30 cellular contexts compared by ENCODE assay signal in genomic region chr11:130668751-130669150, GRCh38.
"Had no signal": no experiment of that assay in that cellular context is flagged by ENCODE, and none has a peak within 500 bp of the region (broad histone marks: within the 10 kb centered on the region; RNA-seq: fewer than 3 reads in every experiment).

No MANE protein-coding gene starts in this region.

- H3K36me3 ChIP-seq: adrenal gland, SJCRH30, WERI-Rb-1 had no signal

- H3K27me3 ChIP-seq: adrenal gland, SJCRH30 had no signal

- H3K9me3 Mint-ChIP-seq: activated naive CD4-positive, alpha-beta T cell treated with anti-CD3 and anti-CD28 coated beads, Interleukin-2, amount 50 U/mL, for 24 hours; activated naive CD8-positive, alpha-beta T cell treated with anti-CD3 and anti-CD28 coated beads, Interleukin-2, amount 10 ng/mL, durations not matched to agents 7 days and 5 days; activated T-cell treated with anti-CD3 and anti-CD28 coated beads, Interleukin-2, amount 50 U/mL, for 24 hours; activated T-helper 2 cell treated with anti-CD3 and anti-CD28 coated beads, Interferon-gamma antibody, Interleukin-2, Interleukin-4, amounts not matched to agents 10 μg/mL and 5 μg/mL and 100 μg/mL, durations not matched to agents 14 hours and 24 hours and 36 hours; brain had no signal

- H3K4me2 ChIP-seq: KMS-11 had no signal

- H3K27ac Mint-ChIP-seq: activated CD8-positive, alpha-beta T cell treated with anti-CD3 and anti-CD28 coated beads, Interleukin-2, amount 10 ng/mL, durations not matched to agents 7 days and 5 days; activated naive CD4-positive, alpha-beta T cell treated with anti-CD3 and anti-CD28 coated beads, Interleukin-2, amount 50 U/mL, for 24 hours; activated naive CD8-positive, alpha-beta T cell treated with anti-CD3 and anti-CD28 coated beads, Interleukin-2, amount 10 ng/mL, durations not matched to agents 7 days and 5 days; activated T-cell treated with anti-CD3 and anti-CD28 coated beads, Interleukin-2, amount 50 U/mL, for 24 hours; activated T-helper 2 cell treated with anti-CD3 and anti-CD28 coated beads, Interferon-gamma antibody, Interleukin-2, Interleukin-4, amounts not matched to agents 10 μg/mL and 5 μg/mL and 100 μg/mL, durations not matched to agents 14 hours and 24 hours and 36 hours; brain had no signal

- H3K4me1 ChIP-seq: adrenal gland had no signal

- H3K4me1 Mint-ChIP-seq: activated naive CD4-positive, alpha-beta T cell treated with anti-CD3 and anti-CD28 coated beads, Interleukin-2, amount 50 U/mL, for 24 hours; activated naive CD8-positive, alpha-beta T cell treated with anti-CD3 and anti-CD28 coated beads, Interleukin-2, amount 10 ng/mL, durations not matched to agents 7 days and 5 days had no signal

- H3K9ac ChIP-seq: KMS-11 had no signal

- H3K36me3 Mint-ChIP-seq: activated naive CD4-positive, alpha-beta T cell treated with anti-CD3 and anti-CD28 coated beads, Interleukin-2, amount 50 U/mL, for 24 hours; activated naive CD8-positive, alpha-beta T cell treated with anti-CD3 and anti-CD28 coated beads, Interleukin-2, amount 10 ng/mL, durations not matched to agents 7 days and 5 days; brain had no signal

- H3K27me3 Mint-ChIP-seq: activated naive CD8-positive, alpha-beta T cell treated with anti-CD3 and anti-CD28 coated beads, Interleukin-2, amount 10 ng/mL, durations not matched to agents 7 days and 5 days had no signal

- H3K9me3 ChIP-seq: adrenal gland, SJCRH30 had no signal

- H3K4me3 Mint-ChIP-seq: activated CD8-positive, alpha-beta T cell treated with anti-CD3 and anti-CD28 coated beads, Interleukin-2, amount 10 ng/mL, durations not matched to agents 7 days and 5 days; activated naive CD4-positive, alpha-beta T cell treated with anti-CD3 and anti-CD28 coated beads, Interleukin-2, amount 50 U/mL, for 24 hours; activated naive CD8-positive, alpha-beta T cell treated with anti-CD3 and anti-CD28 coated beads, Interleukin-2, amount 10 ng/mL, durations not matched to agents 7 days and 5 days; activated T-cell treated with anti-CD3 and anti-CD28 coated beads, Interleukin-2, amount 50 U/mL, for 24 hours; brain had no signal

- H3K27ac ChIP-seq: adrenal gland, KMS-11, SJCRH30, SK-N-MC, WERI-Rb-1 had no signal

- DNase-seq: activated CD4-positive, alpha-beta T cell treated with anti-CD3 and anti-CD28 coated beads for 1 hour; activated CD4-positive, alpha-beta T cell treated with anti-CD3 and anti-CD28 coated beads for 48 hours; activated CD4-positive, alpha-beta T cell treated with anti-CD3 and anti-CD28 coated beads, Interleukin-2, amount 50 U/mL, for 4 hours; activated CD4-positive, CD25-positive, alpha-beta regulatory T cell; activated CD8-positive, alpha-beta T cell treated with anti-CD3 and anti-CD28 coated beads, Interleukin-2, amount 10 ng/mL, durations not matched to agents 7 days and 5 days; activated gamma-delta T cell; activated naive CD4-positive, alpha-beta T cell treated with Interleukin-2 at 50 U/mL for 16 hours; activated naive CD8-positive, alpha-beta T cell treated with anti-CD3 and anti-CD28 coated beads, Interleukin-2, amount 10 ng/mL, durations not matched to agents 7 days and 5 days; activated T-cell treated with anti-CD3 and anti-CD28 coated beads, Interleukin-2, amount 50 U/mL, for 24 hours; adrenal gland; caudate nucleus; cerebellar nuclear complex; NCI-H1048; NCI-H1105 treated with DMSO at 0.1 percent for 48 hours; NCI-H1436; NCI-H1694; NCI-H1930; NCI-H2081 treated with DMSO at 0.1 percent for 48 hours; NCI-H226; NCI-H446 treated with DMSO at 0.1 percent for 48 hours; NCI-H524 treated with DMSO at 0.1 percent for 48 hours; SHP77; SJCRH30; T1000; WERI-Rb-1 had no signal

- H3K4me3 ChIP-seq: adrenal gland, SJCRH30, SK-N-MC had no signal
